ENCODE assay signal across 19 cellular contexts in the genomic region with DNA sequence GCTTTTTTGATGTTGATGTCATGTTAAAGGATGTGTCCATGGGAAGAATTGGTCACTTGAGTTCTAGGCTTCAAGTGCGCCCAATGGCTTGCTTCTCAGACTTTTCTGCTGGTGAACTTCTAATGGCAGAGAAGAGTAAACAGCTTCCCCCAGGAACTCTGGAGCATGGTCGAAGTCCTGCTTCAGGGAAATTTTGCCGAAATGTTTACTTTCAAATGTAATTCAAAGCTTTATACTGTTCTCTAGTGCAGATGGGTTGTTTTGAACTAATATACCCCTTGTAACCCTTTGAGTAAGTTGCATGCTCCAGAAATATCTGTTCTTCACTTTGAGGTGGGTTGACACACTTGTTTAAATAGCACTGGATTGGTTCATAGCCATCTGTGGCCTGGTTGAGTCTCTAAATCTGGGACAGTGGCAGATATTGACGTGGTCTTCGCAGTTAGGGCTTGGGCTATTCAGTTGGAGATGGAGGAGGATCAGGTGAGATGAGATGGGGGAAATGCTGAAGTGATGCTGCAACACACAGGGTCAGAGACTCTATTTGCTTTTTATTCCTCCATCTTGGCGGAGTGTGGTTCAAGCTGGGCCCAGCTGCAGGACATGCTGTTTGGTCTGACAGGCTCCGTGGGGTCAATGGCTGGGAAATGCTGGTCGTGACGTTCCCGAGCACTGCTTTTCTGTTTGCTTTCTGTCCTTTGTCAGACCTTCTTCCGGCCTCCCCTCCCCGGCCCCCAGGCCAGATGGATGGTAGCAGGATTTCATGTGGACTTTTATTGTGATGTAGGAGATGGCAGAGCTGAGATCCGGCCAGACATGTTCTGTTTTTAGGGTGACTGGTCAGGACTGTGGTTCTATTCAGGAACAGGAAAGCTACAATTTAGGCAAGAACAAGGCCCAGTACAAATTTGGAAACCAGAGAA.
"Had no signal": no experiment of that assay in that cellular context is flagged by ENCODE, and none has a peak within 500 bp of the region (broad histone marks: within the 10 kb centered on the region; RNA-seq: fewer than 3 reads in every experiment).

No MANE protein-coding gene starts in this region.

- DNase-seq: activated CD4-positive, alpha-beta T cell treated with anti-CD3 and anti-CD28 coated beads for 36 hours; activated CD4-positive, alpha-beta T cell treated with anti-CD3 and anti-CD28 coated beads, Interleukin-2, amount 50 U/mL, for 48 hours; activated naive CD8-positive, alpha-beta T cell treated with anti-CD3 and anti-CD28 coated beads for 36 hours; amniotic stem cell; effector CD8-positive, alpha-beta T cell; esophagus squamous epithelium; hippocampal formation; left ventricle myocardium inferior; mesenchymal stem cell; naive thymus-derived CD8-positive, alpha-beta T cell; nucleus accumbens; retina; stimulated activated CD4-positive, alpha-beta T cell treated with anti-CD3 and anti-CD28 coated beads, Interleukin-12 subunit alpha, Interleukin-12 subunit beta, amount 100 ng/mL, for 4 hours; stimulated activated CD4-positive, alpha-beta T cell treated with anti-CD3 and anti-CD28 coated beads, Interleukin-1b, Interleukin-23, amount 100 ng/mL, for 48 hours; stimulated activated CD8-positive, alpha-beta memory T cell treated with anti-CD3 and anti-CD28 coated beads, Interleukin-4, amount 100 ng/mL, for 48 hours; stimulated activated naive CD4-positive, alpha-beta T cell treated with Interleukin-2 at 50 U/mL for 16 hours; thyroid gland; WERI-Rb-1 had no signal

- H3K27ac ChIP-seq: esophagus squamous epithelium, left ventricle myocardium inferior, thyroid gland, WERI-Rb-1 had no signal

- H3K36me3 ChIP-seq: thyroid gland had no signal

- H3K27ac Mint-ChIP-seq: activated CD4-positive, alpha-beta T cell treated with anti-CD3 and anti-CD28 coated beads for 36 hours; activated naive CD8-positive, alpha-beta T cell treated with anti-CD3 and anti-CD28 coated beads for 36 hours; dendritic cell treated with granulocyte-macrophage colony-stimulating factor and Interleukin-4, amounts not matched to agents 40 ng/mL and 50 ng/mL, for 4 days had no signal

- ATAC-seq: activated CD4-positive, alpha-beta T cell treated with anti-CD3 and anti-CD28 coated beads for 36 hours; naive thymus-derived CD8-positive, alpha-beta T cell had no signal

- H3K9me3 ChIP-seq: esophagus squamous epithelium, left ventricle myocardium inferior, thyroid gland had no signal

- H3K27me3 ChIP-seq: esophagus squamous epithelium, thyroid gland had no signal

- H3K27me3 Mint-ChIP-seq: activated CD4-positive, alpha-beta T cell treated with anti-CD3 and anti-CD28 coated beads for 36 hours; activated naive CD8-positive, alpha-beta T cell treated with anti-CD3 and anti-CD28 coated beads for 36 hours had no signal

- H3K4me3 Mint-ChIP-seq: activated CD4-positive, alpha-beta T cell treated with anti-CD3 and anti-CD28 coated beads for 36 hours; activated naive CD8-positive, alpha-beta T cell treated with anti-CD3 and anti-CD28 coated beads for 36 hours; dendritic cell treated with granulocyte-macrophage colony-stimulating factor and Interleukin-4, amounts not matched to agents 40 ng/mL and 50 ng/mL, for 4 days; naive thymus-derived CD8-positive, alpha-beta T cell had no signal

- H3K36me3 Mint-ChIP-seq: naive thymus-derived CD8-positive, alpha-beta T cell had no signal

- H3K4me1 Mint-ChIP-seq: activated CD4-positive, alpha-beta T cell treated with anti-CD3 and anti-CD28 coated beads for 36 hours; activated naive CD8-positive, alpha-beta T cell treated with anti-CD3 and anti-CD28 coated beads for 36 hours had no signal

- H3K9me3 Mint-ChIP-seq: activated naive CD8-positive, alpha-beta T cell treated with anti-CD3 and anti-CD28 coated beads for 36 hours; dendritic cell treated with granulocyte-macrophage colony-stimulating factor and Interleukin-4, amounts not matched to agents 40 ng/mL and 50 ng/mL, for 4 days; naive thymus-derived CD8-positive, alpha-beta T cell had no signal

- H3K4me3 ChIP-seq: esophagus squamous epithelium, left ventricle myocardium inferior, thyroid gland had no signal

- H3K4me1 ChIP-seq: esophagus squamous epithelium, thyroid gland had no signal
